8 cellular contexts compared by ENCODE assay signal in genomic region chr22:42271191-42271813, GRCh38. TPM values are rescaled to one million over a fixed set of nuclear protein-coding genes. Genes with fewer than 3 reads are reported as not detected.
DNase-seq lines count a peak whose midpoint lies in the region; ATAC-seq and TF ChIP-seq lines count a peak whose summit lies in the region.

No MANE protein-coding gene starts in this region.

- TF ChIP-seq EP300 in esophagus muscularis mucosa (IDR thresholded peaks at IDR 0.05): no peak

- intact Hi-C loops in esophagus muscularis mucosa (cut with DNase I): loop anchor here (5.0 kb wide), 2 partner anchors 96 to 171 kb away; no protein-coding TSS in a partner anchor
- intact Hi-C loops in gastrocnemius medialis (cut with DNase I; ENCODE audit: low total_unique reads): loop anchor here (2.0 kb wide), 1 partner anchor 97 kb away; no protein-coding TSS in a partner anchor

- H3K9me3 ChIP-seq in esophagus muscularis mucosa: no peaks in the 10 kb centered on the region
- no peaks in the 10 kb centered on the region for H3K9me3 ChIP-seq in gastrocnemius medialis

- H3K27ac ChIP-seq in VCaP (peak overlapping the region; percentile 95; the same call in 1 of the 2 replicates), esophagus muscularis mucosa (replicated peaks in 1 of 4) (peak overlapping the region; percentile 82 to 93 (median 88)), gastrocnemius medialis (peak overlapping the region in 2 of 4 donors; percentile 88 to 89)

- H3K4me3 ChIP-seq in H7 (ENCODE audit: insufficient read depth, low read depth, low read length) (peak overlapping the region; percentile 47), esophagus muscularis mucosa (peak overlapping the region; percentile 93 to 100 (median 98)), gastrocnemius medialis (peak overlapping the region; percentile 69 to 98 (median 98))

- no peaks in the 10 kb centered on the region for H3K36me3 ChIP-seq in H7 (replicated peaks; ENCODE audit: control insufficient read depth, insufficient read depth, low read length)
- no peaks in the 10 kb centered on the region for H3K36me3 ChIP-seq in esophagus muscularis mucosa
- no peaks in the 10 kb centered on the region for H3K36me3 ChIP-seq in gastrocnemius medialis

- WGBS in esophagus muscularis mucosa: 83% methylated on average over 20 of the region's 20 CpGs

- ATAC-seq in gastrocnemius medialis (no peak), HG03045 (IDR thresholded peaks at IDR 0.05; ENCODE audit: unreplicated experiment) (no peak), GM21825 (IDR thresholded peaks at IDR 0.05; ENCODE audit: unreplicated experiment) (no peak)

- in situ Hi-C loops in gastrocnemius medialis (cut with MboI; ENCODE audit: low sequenced_read_pairs in 4 of 4): loop anchor here in 1 of 4 donors (10.0 kb wide), 1 partner anchor 177 kb away; the partner anchor contains the start of gene NDUFA6

- TF ChIP-seq POLR2A in esophagus muscularis mucosa (IDR thresholded peaks at IDR 0.05; ENCODE audit: low read depth) (no peak), gastrocnemius medialis (IDR thresholded peaks at IDR 0.05) (no peak)

- H3K27me3 ChIP-seq in H7 (ENCODE audit: control insufficient read depth, insufficient read depth, low read length) (peaks cover 5% of the 10 kb centered on the region), esophagus muscularis mucosa (no peaks in the 10 kb centered on the region), gastrocnemius medialis (no peaks in the 10 kb centered on the region)

- H3K4me1 ChIP-seq in esophagus muscularis mucosa: peaks cover 12 to 30% (median 24%) of the 10 kb centered on the region in 4 donors
- peaks cover 12 to 13% of the 10 kb centered on the region in 2 donors for H3K4me1 ChIP-seq in gastrocnemius medialis

- no peak for DNase-seq in H7
- DNase-seq in esophagus muscularis mucosa (ENCODE audit: extremely low spot score): no peak
- no peak for DNase-seq in gastrocnemius medialis
- DNase-seq in amniotic stem cell (lab: John Stamatoyannopoulos, UW): no peak
- no peak for DNase-seq in stimulated activated CD4-positive, alpha-beta T cell treated with anti-CD3 and anti-CD28 coated beads, Interleukin-4, amount 100 ng/mL, for 1 hour

- TF ChIP-seq CTCF in VCaP (conservative IDR thresholded peaks at IDR 0.05) (no peak), esophagus muscularis mucosa (IDR thresholded peaks at IDR 0.05) (no peak), gastrocnemius medialis (IDR thresholded peaks at IDR 0.05 in 4 of 5, conservative IDR thresholded peaks at IDR 0.05 in 1 of 5) (no peak)

RNA-seq across cellular contexts. Expression of gene TCF20, which starts 0.8 kb away (rescaled TPM):
- total RNA-seq in H7 (2014; rRNA removed; shearing (Covaris generic)): 39.8 and 56.4 TPM in 2 replicates
- 10 to 100 TPM; 24.9 to 48.2 (median 38.4) TPM for total RNA-seq in esophagus muscularis mucosa
- total RNA-seq in gastrocnemius medialis: 10 to 100 TPM in 3 of 4 donors, 1 to 10 TPM in 1; 9.9 to 14.4 (median 12.4) TPM

Comparison
In these comparisons a context has a peak if more than half of its experiments do, and no peak if none do; other contexts are left out.
1. H3K4me3 ChIP-seq: peak in every context shown above with its lines; median percentile 98 in esophagus muscularis mucosa; 98 in gastrocnemius medialis; 47 in H7.